Comparison of ENCODE assay signal across 1 cellular context in genomic region chr11:31509412-31510345, GRCh38.
A peak's percentile ranks its signal among the peaks of the same experiment; 100 is the strongest.
TF ChIP-seq lines count a peak whose summit lies in the region.

Gene ELP4 (plus strand): TSS chr11:31509767. CDS start chr11:31509785, 18 bp downstream.
Gene IMMP1L (minus strand): TSS chr11:31509622. CDS start chr11:31463276, 46,346 bp downstream.

TF ChIP-seq in K562, 482 proteins besides CTCF, POLR2A, EP300 and RAD21 (continued from another document and continues in another):
- TF ChIP-seq SMAD1 (IDR thresholded peaks at IDR 0.05; ENCODE audit: low read depth, low read length, partially characterized antibody) (peak; percentile 16), RNF2 (IDR thresholded peaks at IDR 0.05) (0 out of 2 replicates have a peak, but pooled peaks have one; percentile 20), ETV6 (IDR thresholded peaks at IDR 0.05; ENCODE audit: borderline replicate concordance in 1 of 2, low read depth in 2 of 2, low read length in 1 of 2) (no peak), ETV6 (CRISPR knock-in tag; IDR thresholded peaks at IDR 0.05; ENCODE audit: borderline replicate concordance) (no peak), OTX1 (CRISPR knock-in tag; IDR thresholded peaks at IDR 0.05) (0 out of 2 replicates have a peak, but pooled peaks have one; percentile 12), TRIM25 (IDR thresholded peaks at IDR 0.05; ENCODE audit: borderline replicate concordance) (no peak), C11orf30 (IDR thresholded peaks at IDR 0.05; ENCODE audit: low read depth) (peak; percentile 86), BCL6 (CRISPR knock-in tag; IDR thresholded peaks at IDR 0.05) (no peak), GABPB1 (CRISPR knock-in tag; IDR thresholded peaks at IDR 0.05) (0 out of 2 replicates have a peak, but pooled peaks have one; percentile 43), ASH1L (IDR thresholded peaks at IDR 0.05; ENCODE audit: borderline replicate concordance, low read depth, partially characterized antibody) (peak; percentile 95), MYC (IDR thresholded peaks at IDR 0.05; ENCODE audit: low read depth, low read length) (no peak), MYC (CRISPR knock-in tag; IDR thresholded peaks at IDR 0.05; ENCODE audit: borderline replicate concordance, low read depth) (no peak), ZNF217 (CRISPR knock-in tag; IDR thresholded peaks at IDR 0.05) (no peak), ARID4B (CRISPR knock-in tag; IDR thresholded peaks at IDR 0.05) (no peak), ZNF280A (IDR thresholded peaks at IDR 0.05; ENCODE audit: low read depth, partially characterized antibody) (no peak), NCOA6 (IDR thresholded peaks at IDR 0.05) (0 out of 2 replicates have a peak, but pooled peaks have one; percentile 34), POU5F1 (IDR thresholded peaks at IDR 0.05; ENCODE audit: borderline replicate concordance, low read depth, low read length, partially characterized antibody) (no peak), KLF16 (IDR thresholded peaks at IDR 0.05) (no peak), TCF7 (IDR thresholded peaks at IDR 0.05; ENCODE audit: borderline replicate concordance) (no peak), ZNF41 (CRISPR knock-in tag; conservative IDR thresholded peaks at IDR 0.05) (no peak), BCOR (IDR thresholded peaks at IDR 0.05) (no peak), BHLHE40 (IDR thresholded peaks at IDR 0.05; ENCODE audit: low read length) (peak; percentile 77), CBX2 (IDR thresholded peaks at IDR 0.05; ENCODE audit: insufficient read depth, low read length, poor library complexity, severe bottlenecking) (no peak), TAF9B (IDR thresholded peaks at IDR 0.05; ENCODE audit: partially characterized antibody) (peak; percentile 96), CHD1 (IDR thresholded peaks at IDR 0.05; ENCODE audit: low read length) (no peak), ZNF121 (CRISPR knock-in tag; conservative IDR thresholded peaks at IDR 0.05) (no peak), ZNF830 (CRISPR knock-in tag; IDR thresholded peaks at IDR 0.05) (no peak), FOXK1 (CRISPR knock-in tag; IDR thresholded peaks at IDR 0.05; ENCODE audit: borderline replicate concordance) (no peak), TEAD1 (CRISPR knock-in tag; IDR thresholded peaks at IDR 0.05) (no peak), POLR2AphosphoS5 (IDR thresholded peaks at IDR 0.05; ENCODE audit: control insufficient read depth, insufficient read depth, low read depth, low read length) (peak; percentile 65), JUNB (CRISPR knock-in tag; conservative IDR thresholded peaks at IDR 0.05) (no peak), NRF1 (conservative IDR thresholded peaks at IDR 0.05 in 1 of 2, IDR thresholded peaks at IDR 0.05 in 1 of 2) (peak; percentile 28 to 55), SIN3B (IDR thresholded peaks at IDR 0.05; ENCODE audit: low read depth) (peak; percentile 69), PHF21A (IDR thresholded peaks at IDR 0.05; ENCODE audit: borderline replicate concordance, low read depth) (no peak), GATAD2A (IDR thresholded peaks at IDR 0.05) (no peak), BCLAF1 (IDR thresholded peaks at IDR 0.05; ENCODE audit: borderline replicate concordance in 1 of 2, control insufficient read depth in 1 of 2, low read depth in 2 of 2, low read length in 1 of 2) (0 out of 4 replicates have a peak, but pooled peaks of 1 of the 2 experiments have one; percentile 10), IFI16 (CRISPR knock-in tag; IDR thresholded peaks at IDR 0.05) (no peak), SAP30 (IDR thresholded peaks at IDR 0.05; ENCODE audit: borderline replicate concordance, insufficient read depth, low read depth, low read length, poor library complexity, severe bottlenecking) (peak; percentile 63), POLR3A (IDR thresholded peaks at IDR 0.05; ENCODE audit: borderline replicate concordance, extremely low read depth, insufficient read depth, insufficient read length) (no peak), MTA1 (IDR thresholded peaks at IDR 0.05; ENCODE audit: borderline replicate concordance) (no peak), ZNF561 (CRISPR knock-in tag; conservative IDR thresholded peaks at IDR 0.05) (no peak), NBN (IDR thresholded peaks at IDR 0.05; ENCODE audit: low read depth) (no peak), DEAF1 (CRISPR knock-in tag; IDR thresholded peaks at IDR 0.05) (no peak), NFIC (IDR thresholded peaks at IDR 0.05) (peak; percentile 32; the same call in 1 of the 2 replicates), ZNF511 (CRISPR knock-in tag; IDR thresholded peaks at IDR 0.05) (no peak), MIER1 (IDR thresholded peaks at IDR 0.05; ENCODE audit: low read depth) (no peak), ATF1 (CRISPR knock-in tag; IDR thresholded peaks at IDR 0.05) (no peak), ATF1 (tag; IDR thresholded peaks at IDR 0.05) (peak; percentile 93), RB1 (IDR thresholded peaks at IDR 0.05; ENCODE audit: low read depth) (no peak), STAG1 (CRISPR knock-in tag; IDR thresholded peaks at IDR 0.05; ENCODE audit: borderline replicate concordance) (no peak), EP400 (IDR thresholded peaks at IDR 0.05) (peak; percentile 81), SRF (CRISPR knock-in tag; IDR thresholded peaks at IDR 0.05) (no peak), MTA3 (IDR thresholded peaks at IDR 0.05; ENCODE audit: borderline replicate concordance) (peak; percentile 53; the same call in 1 of the 2 replicates), PURB (CRISPR knock-in tag; IDR thresholded peaks at IDR 0.05; ENCODE audit: low read depth) (no peak), GTF2E2 (tag; IDR thresholded peaks at IDR 0.05) (0 out of 2 replicates have a peak, but pooled peaks have one; percentile 47), DLX4 (CRISPR knock-in tag; IDR thresholded peaks at IDR 0.05) (no peak), TAF7 (tag; IDR thresholded peaks at IDR 0.05) (peak; percentile 80)
